ENCODE assay signal across 17 cellular contexts in genomic region chr9:100295240-100295639, GRCh38.
"Had no signal": no experiment of that assay in that cellular context is flagged by ENCODE, and none has a peak within 500 bp of the region (broad histone marks: within the 10 kb centered on the region; RNA-seq: fewer than 3 reads in every experiment).

No MANE protein-coding gene starts in this region.

- DNase-seq: activated CD4-positive, alpha-beta T cell treated with anti-CD3 and anti-CD28 coated beads, Interleukin-2, amount 10 ng/mL, durations not matched to agents 7 days and 5 days; activated CD8-positive, alpha-beta T cell treated with anti-CD3 and anti-CD28 coated beads, Interleukin-2, amount 10 ng/mL, durations not matched to agents 7 days and 5 days; activated effector memory CD4-positive, alpha-beta T cell treated with anti-CD3 and anti-CD28 coated beads, Interleukin-2, amount 50 U/mL, for 16 hours; activated T-cell treated with anti-CD3 and anti-CD28 coated beads, Interleukin-2, amount 50 U/mL, for 48 hours; caudate nucleus; endodermal cell; foreskin melanocyte; hypothalamus; islet precursor cell; naive B cell; sigmoid colon; stimulated activated CD4-positive, alpha-beta T cell treated with anti-CD3 and anti-CD28 coated beads, Interleukin-4, amount 100 ng/mL, for 24 hours had no signal

- FAIRE-seq: colon had no signal

- H3K27me3 Mint-ChIP-seq: activated CD4-positive, alpha-beta T cell treated with anti-CD3 and anti-CD28 coated beads, Interleukin-2, amount 10 ng/mL, durations not matched to agents 7 days and 5 days; naive B cell; stimulated activated memory B cell treated with anti-CD40 and anti-IgM and Interleukin-4, amounts not matched to agents 10 μg/mL and 1 μg/mL and 100 μg/mL, for 72 hours had no signal

- H3K27me3 ChIP-seq: body of pancreas, ovary, sigmoid colon had no signal

- H3K4me1 ChIP-seq: sigmoid colon had no signal

- H3K9me3 ChIP-seq: body of pancreas, ovary, sigmoid colon had no signal

- H3K27ac ChIP-seq: body of pancreas, ovary, sigmoid colon had no signal

- H3K4me3 ChIP-seq: body of pancreas, ovary, sigmoid colon had no signal

- H3K9me3 Mint-ChIP-seq: activated CD4-positive, alpha-beta T cell treated with anti-CD3 and anti-CD28 coated beads, Interleukin-2, amount 10 ng/mL, durations not matched to agents 7 days and 5 days; activated naive CD4-positive, alpha-beta T cell treated with anti-CD3 and anti-CD28 coated beads, Interleukin-2, amount 50 U/mL, for 72 hours; endodermal cell; naive B cell; stimulated activated memory B cell treated with anti-CD40 and anti-IgM and Interleukin-4, amounts not matched to agents 10 μg/mL and 1 μg/mL and 100 μg/mL, for 72 hours had no signal

- H3K4me1 Mint-ChIP-seq: activated CD4-positive, alpha-beta T cell treated with anti-CD3 and anti-CD28 coated beads, Interleukin-2, amount 10 ng/mL, durations not matched to agents 7 days and 5 days; stimulated activated memory B cell treated with anti-CD40 and anti-IgM and Interleukin-4, amounts not matched to agents 10 μg/mL and 1 μg/mL and 100 μg/mL, for 72 hours had no signal

- H3K36me3 ChIP-seq: ovary had no signal

- H3K27ac Mint-ChIP-seq: activated CD4-positive, alpha-beta T cell treated with anti-CD3 and anti-CD28 coated beads, Interleukin-2, amount 10 ng/mL, durations not matched to agents 7 days and 5 days; activated CD8-positive, alpha-beta T cell treated with anti-CD3 and anti-CD28 coated beads, Interleukin-2, amount 10 ng/mL, durations not matched to agents 7 days and 5 days; endodermal cell; stimulated activated memory B cell treated with anti-CD40 and anti-IgM and Interleukin-4, amounts not matched to agents 10 μg/mL and 1 μg/mL and 100 μg/mL, for 72 hours had no signal

- H3K4me3 Mint-ChIP-seq: activated CD4-positive, alpha-beta T cell treated with anti-CD3 and anti-CD28 coated beads, Interleukin-2, amount 10 ng/mL, durations not matched to agents 7 days and 5 days; activated CD8-positive, alpha-beta T cell treated with anti-CD3 and anti-CD28 coated beads, Interleukin-2, amount 10 ng/mL, durations not matched to agents 7 days and 5 days; endodermal cell; naive B cell; stimulated activated memory B cell treated with anti-CD40 and anti-IgM and Interleukin-4, amounts not matched to agents 10 μg/mL and 1 μg/mL and 100 μg/mL, for 72 hours had no signal

- ATAC-seq: activated CD8-positive, alpha-beta T cell treated with anti-CD3 and anti-CD28 coated beads, Interleukin-2, amount 10 ng/mL, durations not matched to agents 7 days and 5 days; activated naive CD4-positive, alpha-beta T cell treated with anti-CD3 and anti-CD28 coated beads, Interleukin-2, amount 50 U/mL, for 72 hours; body of pancreas; stimulated activated memory B cell treated with anti-CD40 and anti-IgM and Interleukin-4, amounts not matched to agents 10 μg/mL and 1 μg/mL and 100 μg/mL, for 72 hours had no signal
